In the genomic region with DNA sequence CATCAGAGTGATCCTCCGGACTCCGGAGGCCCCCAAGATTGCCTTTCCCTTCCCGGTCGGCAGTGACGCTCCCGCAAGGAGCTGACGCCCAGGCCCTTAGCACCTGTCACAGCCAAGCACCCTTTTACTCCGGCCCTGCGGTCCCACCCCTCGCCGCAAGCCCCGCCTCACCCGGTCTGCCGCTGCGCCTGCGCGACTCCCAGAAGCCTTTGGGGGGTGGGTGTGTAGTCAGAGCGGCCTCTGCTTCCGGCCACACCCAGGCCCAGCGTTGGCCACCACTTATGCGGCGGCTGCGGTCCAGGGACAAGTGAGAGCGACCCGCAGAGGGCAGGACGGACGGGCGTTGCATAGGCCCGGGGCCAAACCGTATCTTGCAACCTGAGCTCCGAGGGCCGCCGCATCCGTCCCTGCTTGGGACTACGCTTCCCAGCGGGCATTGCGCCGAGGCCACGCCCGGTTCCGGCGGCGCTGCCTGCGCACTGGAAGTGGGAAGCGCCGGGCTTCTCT, we compare ENCODE assay signal across 8 cellular contexts. TPM values are rescaled to one million over a fixed set of nuclear protein-coding genes. Genes with fewer than 3 reads are reported as not detected.
DNase-seq lines count a peak whose midpoint lies in the region; ATAC-seq and TF ChIP-seq lines count a peak whose summit lies in the region.

No MANE protein-coding gene starts in this region.

- H3K36me3 Mint-ChIP-seq in endothelial cell (ENCODE audit: low read depth, unreplicated experiment), result peaks cover 48% of the 10 kb centered on the region

- POLR2A ChIA-PET in GM10248 (lab: Yijun Ruan, JAX), result no interaction called here

- peaks cover 67% of the 10 kb centered on the region for H3K9me3 ChIP-seq in mesodermal cell (ENCODE audit: control insufficient read depth, low read length)

- CTCF ChIA-PET in GM10248 (lab: Yijun Ruan, JAX), result no interaction called here

- H3K27ac ChIP-seq in mesodermal cell (ENCODE audit: low read depth, low read length, severe bottlenecking), result peak overlapping the region; percentile 78

- H3K4me3 Mint-ChIP-seq in endothelial cell (ENCODE audit: unreplicated experiment), result peak overlapping the region; percentile 87

- H3K4me1 ChIP-seq in mesodermal cell (ENCODE audit: control insufficient read depth, insufficient read depth, low read length, poor library complexity, severe bottlenecking), result no peaks in the 10 kb centered on the region

- TF ChIP-seq CTCF in GM10248 (IDR thresholded peaks at IDR 0.05; ENCODE audit: control extremely low read depth, extremely low read depth, low read depth, missing control alignments) (no peak), endothelial cell (IDR thresholded peaks at IDR 0.05; ENCODE audit: unreplicated experiment) (no peak)

- no peak overlapping the region for H3K27ac Mint-ChIP-seq in endothelial cell (ENCODE audit: unreplicated experiment)

- ATAC-seq in HG03135 (IDR thresholded peaks at IDR 0.05; ENCODE audit: unreplicated experiment) (peak; percentile 68), GM21390 (IDR thresholded peaks at IDR 0.05; ENCODE audit: unreplicated experiment) (no peak)

- peak overlapping the region; percentile 54 for H3K4me3 ChIP-seq in mesodermal cell (ENCODE audit: extremely low read depth, insufficient read depth, low read length, poor library complexity, severe bottlenecking)

- H3K27me3 Mint-ChIP-seq in endothelial cell (ENCODE audit: unreplicated experiment), result peaks cover 13% of the 10 kb centered on the region

- peaks cover 42% of the 10 kb centered on the region for H3K9me3 Mint-ChIP-seq in endothelial cell (ENCODE audit: unreplicated experiment)

- WGBS in mesodermal cell (ENCODE audit: insufficient coverage in 2 of 2), 2 experiments, result 1 to 5% methylated on average over 17 to 30 of the region's 46 CpGs

- H3K4me1 Mint-ChIP-seq in endothelial cell (ENCODE audit: unreplicated experiment), result peaks cover 10% of the 10 kb centered on the region

- H3K36me3 ChIP-seq in mesodermal cell (ENCODE audit: control insufficient read depth, insufficient read depth, low read length), result peaks cover 11% of the 10 kb centered on the region

- peak; percentile 86 for DNase-seq in GM10248 (ENCODE audit: extremely low spot score)
- peak; percentile 24 for DNase-seq in NCI-H774 (lab: John Stamatoyannopoulos, UW)
- peak; percentile 81 for DNase-seq in activated T-cell treated with anti-CD3 and anti-CD28 coated beads for 1 hour (ENCODE audit: low read depth)
- peak; percentile 68 for DNase-seq in endothelial cell (ENCODE audit: low spot score)
- peak; percentile 82 for DNase-seq in stimulated activated CD8-positive, alpha-beta memory T cell treated with anti-CD3 and anti-CD28 coated beads, Interleukin-12 subunit alpha, Interleukin-12 subunit beta, amount 100 ng/mL, for 1 hour (ENCODE audit: low read depth)

RNA-seq across cellular contexts. Expression of gene ZFP28, which starts 0.4 kb away (rescaled TPM):
- 1.9 TPM for total RNA-seq in endothelial cell (ENCODE audit: unreplicated experiment)
- 4.1 TPM for polyA plus RNA-seq in mesodermal cell (2013, experiment 1 of 2)
- polyA plus RNA-seq in mesodermal cell (2013, experiment 2 of 2), result 4.2 TPM

RNA-seq across cellular contexts. Expression of gene ZNF470, which starts 29.0 kb away (rescaled TPM):
- 5.7 TPM for total RNA-seq in endothelial cell (ENCODE audit: unreplicated experiment)
- 3.0 TPM for polyA plus RNA-seq in mesodermal cell (2013, experiment 1 of 2)
- polyA plus RNA-seq in mesodermal cell (2013, experiment 2 of 2), result 2.5 TPM

RNA-seq across cellular contexts. Expression of gene ZNF471, which starts 30.7 kb away (rescaled TPM):
- 2.6 TPM for total RNA-seq in endothelial cell (ENCODE audit: unreplicated experiment)
- polyA plus RNA-seq in mesodermal cell (2013, experiment 1 of 2), result 0.70 TPM
- polyA plus RNA-seq in mesodermal cell (2013, experiment 2 of 2), result 0.81 TPM

RNA-seq across cellular contexts. Expression of gene ZNF71, which starts 56.8 kb away (rescaled TPM):
- total RNA-seq in endothelial cell (ENCODE audit: unreplicated experiment), result 29.6 TPM
- polyA plus RNA-seq in mesodermal cell (2013, experiment 1 of 2), result 9.7 TPM
- 8.9 TPM for polyA plus RNA-seq in mesodermal cell (2013, experiment 2 of 2)

Comparison
In these comparisons a context has a peak if more than half of its experiments do, and no peak if none do; other contexts are left out.
1. DNase-seq: peak in every context shown above with its lines; median percentile 86 in GM10248; 82 in stimulated activated CD8-positive, alpha-beta memory T cell treated with anti-CD3 and anti-CD28 coated beads, Interleukin-12 subunit alpha, Interleukin-12 subunit beta, amount 100 ng/mL, for 1 hour; 81 in activated T-cell treated with anti-CD3 and anti-CD28 coated beads for 1 hour; 68 in endothelial cell; 24 in NCI-H774.